Comparison of ENCODE assay signal across 14 cellular contexts in genomic region chr15:66760358-66760967, GRCh38. TPM values are rescaled to one million over a fixed set of nuclear protein-coding genes. Genes with fewer than 3 reads are reported as not detected.
A peak's percentile ranks its signal among the peaks of the same experiment; 100 is the strongest.
DNase-seq lines count a peak whose midpoint lies in the region; ATAC-seq, FAIRE-seq and TF ChIP-seq lines count a peak whose summit lies in the region.
"Had no signal": no experiment of that assay in that cellular context is flagged by ENCODE, and none has a peak within 500 bp of the region (broad histone marks: within the 10 kb centered on the region; RNA-seq: fewer than 3 reads in every experiment).

No MANE protein-coding gene starts in this region.

- intact Hi-C loops in HepG2 (cut with micrococcal nuclease; ENCODE audit: unreplicated experiment), result no loop called here

- H4K20me1 ChIP-seq in HepG2 (ENCODE audit: insufficient read depth, low read length), result no peaks in the 10 kb centered on the region

- 86% methylated on average over 4 of the region's 13 CpGs for WGBS in HepG2 (ENCODE audit: low lambda C conversion rate)

- in situ Hi-C loops in HepG2 (cut with HindIII; ENCODE audit: extremely low pct_ligation_motif_present, low pct_unique_long_range_greater_than_20kb), result no loop called here

- H2AFZ ChIP-seq in ACC112 (ENCODE audit: low read length, unreplicated experiment) (no peak overlapping the region), HepG2 (ENCODE audit: low read length) (no peak overlapping the region)

- DNase-seq in adipocyte (ENCODE audit: low read depth) (no peak), HepG2 (ENCODE audit: low spot score) (no peak), substantia nigra (lab: John Stamatoyannopoulos, UW) (no peak), T-helper 9 cell (no peak)
- DNase-seq: activated CD4-positive, alpha-beta T cell treated with anti-CD3 and anti-CD28 coated beads for 36 hours; activated naive CD8-positive, alpha-beta T cell treated with anti-CD3 and anti-CD28 coated beads, Interleukin-2, amount 10 ng/mL, durations not matched to agents 7 days and 5 days; DMS79 treated with DMSO at 0.1 percent for 48 hours; NCI-H146; PC-3 had no signal

- H3K4me3 ChIP-seq in ACC112 (ENCODE audit: low read depth, low read length), result no peak overlapping the region
- H3K4me3 ChIP-seq in adipocyte (ENCODE audit: low read length), result no peak overlapping the region
- no peak overlapping the region for H3K4me3 ChIP-seq in HepG2 (replicated peaks in 1 of 3; ENCODE audit: insufficient read depth in 1 of 3, low read depth in 2 of 3, low read length in 3 of 3)
- no peak overlapping the region for H3K4me3 ChIP-seq in skin epidermis

- no peak for FAIRE-seq in HepG2 (lab: Jason Lieb, UNC)

- TF ChIP-seq POLR2A in HepG2 (IDR thresholded peaks at IDR 0.05; ENCODE audit: insufficient read depth in 1 of 2, low read depth in 2 of 2, low read length in 2 of 2), result no peak

- ATAC-seq in HepG2 (no peak), HG03442 (IDR thresholded peaks at IDR 0.05; ENCODE audit: unreplicated experiment) (no peak), GM19023 (IDR thresholded peaks at IDR 0.05; ENCODE audit: unreplicated experiment) (no peak)
- ATAC-seq: activated CD4-positive, alpha-beta T cell treated with anti-CD3 and anti-CD28 coated beads for 36 hours; PC-3 had no signal

- CTCF ChIA-PET in HepG2 (lab: Yijun Ruan, JAX; ENCODE audit: low intra/inter-chr PET ratio, low total read pairs), result no interaction called here

- BruUV-seq in HepG2 (replicated peaks; lab: Mats Ljungman, UMichigan), result no TSS peak

- H3K36me3 ChIP-seq in ACC112 (ENCODE audit: insufficient read depth, low read length) (peaks cover 2% of the 10 kb centered on the region), adipocyte (ENCODE audit: control insufficient read depth, insufficient read depth, low read length, severe bottlenecking) (peaks cover 20% of the 10 kb centered on the region), HepG2 (replicated peaks in 1 of 2; ENCODE audit: control insufficient read depth in 1 of 2, insufficient read depth in 2 of 2, low read length in 2 of 2) (no peaks in the 10 kb centered on the region)

- peaks cover 38% of the 10 kb centered on the region for H3K4me1 ChIP-seq in ACC112 (ENCODE audit: control insufficient read depth, insufficient read depth, low read length, unreplicated experiment)
- H3K4me1 ChIP-seq in adipocyte (ENCODE audit: control insufficient read depth, insufficient read depth, low read length), result peaks cover 81% of the 10 kb centered on the region
- H3K4me1 ChIP-seq in HepG2 (ENCODE audit: insufficient read depth, low read length), result peaks cover 48% of the 10 kb centered on the region

- TF ChIP-seq EP300 in HepG2 (IDR thresholded peaks at IDR 0.05; ENCODE audit: low read depth in 2 of 2, low read length in 2 of 2) (no peak), HepG2 (CRISPR knock-in tag; IDR thresholded peaks at IDR 0.05; ENCODE audit: borderline replicate concordance) (no peak)

- H3K4me2 ChIP-seq in HepG2 (ENCODE audit: low read depth, low read length), result no peak overlapping the region
- H3K4me2 ChIP-seq: KMS-11 had no signal

- TF ChIP-seq RAD21 in HepG2 (CRISPR knock-in tag; IDR thresholded peaks at IDR 0.05), result no peak

- TF ChIP-seq CTCF in HepG2 (CRISPR knock-in tag; IDR thresholded peaks at IDR 0.05), result no peak

- POLR2A ChIA-PET in HepG2 (lab: Yijun Ruan, JAX), result interaction anchor here (1.6 kb wide), 1 partner anchor 11 kb away, joined by 4 read pairs; no protein-coding TSS in a partner anchor

- H3K9ac ChIP-seq in adipocyte (ENCODE audit: low read length) (peak overlapping the region; percentile 81), HepG2 (ENCODE audit: insufficient read depth, low read depth, low read length) (no peak overlapping the region)
- H3K9ac ChIP-seq: KMS-11 had no signal

- peaks cover 1% of the 10 kb centered on the region for H3K9me3 ChIP-seq in adipocyte (ENCODE audit: control insufficient read depth, low read length)
- peaks cover under 1% of the 10 kb centered on the region; the same call in 1 of the 2 replicates for H3K9me3 ChIP-seq in HepG2 (ENCODE audit: low read length)

- H3K27me3 ChIP-seq in ACC112 (ENCODE audit: insufficient read depth, low read length), result no peaks in the 10 kb centered on the region
- no peaks in the 10 kb centered on the region for H3K27me3 ChIP-seq in adipocyte (replicated peaks; ENCODE audit: control insufficient read depth, insufficient read depth, low read length)
- H3K27me3 ChIP-seq in HepG2 (ENCODE audit: control insufficient read depth in 1 of 2, insufficient read depth in 2 of 2, low read length in 2 of 2), result no peaks in the 10 kb centered on the region

- H3K27ac ChIP-seq in ACC112 (ENCODE audit: low read depth, low read length) (peak overlapping the region; percentile 52), HepG2 (ENCODE audit: extremely low read length, insufficient read depth, low read length) (no peak overlapping the region), skin epidermis (peak overlapping the region in 11 of 21 experiments; percentile 10 to 78 (median 41)), substantia nigra (ENCODE audit: low read depth, low read length, poor library complexity, severe bottlenecking) (no peak overlapping the region)
- H3K27ac ChIP-seq: KMS-11 had no signal

- H3K79me2 ChIP-seq in ACC112 (ENCODE audit: control insufficient read depth, insufficient read depth, low read length, unreplicated experiment) (peaks cover 16% of the 10 kb centered on the region), HepG2 (ENCODE audit: insufficient read depth, low read length) (no peaks in the 10 kb centered on the region)

TF ChIP-seq in HepG2, 621 proteins besides CTCF, POLR2A, EP300 and RAD21:
- peak; percentile 89 for TF ChIP-seq ZNF768 (CRISPR knock-in tag; IDR thresholded peaks at IDR 0.05)
- TF ChIP-seq ZBED4 (CRISPR knock-in tag; IDR thresholded peaks at IDR 0.05; ENCODE audit: borderline replicate concordance), result no peak

RNA-seq across cellular contexts. Expression of gene SMAD6, which starts 58.4 kb away (rescaled TPM):
- 2.6 and 4.4 TPM in 2 replicates for total RNA-seq in HepG2 (2016; rRNA removed; fragmentation: Illumina TruSeq; extraction: Trizol)
- 0.79 and 0.91 TPM in 2 replicates for total RNA-seq in HepG2 (2016; cell fraction: cytosol; rRNA removed; fragmentation: Illumina TruSeq; extraction: Trizol; ENCODE audit: low read depth)
- total RNA-seq in HepG2 (2016; cell fraction: insoluble cytoplasmic fraction; rRNA removed; fragmentation: Illumina TruSeq; extraction: Trizol), result 2.3 and 4.5 TPM in 2 replicates
- 2.0 and 2.2 TPM in 2 replicates for total RNA-seq in HepG2 (2016; cell fraction: membrane; rRNA removed; fragmentation: Illumina TruSeq; extraction: Trizol)
- 7.0 and 9.1 TPM in 2 replicates for total RNA-seq in HepG2 (2016; cell fraction: nucleus; rRNA removed; fragmentation: Illumina TruSeq; extraction: Trizol)
- 3.1 and 3.3 TPM in 2 replicates for polyA plus RNA-seq in HepG2 (2011; rRNA removed)
- polyA plus RNA-seq in HepG2 (2011; cell fraction: cytosol; rRNA removed), result 1.3 and 2.9 TPM in 2 replicates
- polyA plus RNA-seq in HepG2 (2011; cell fraction: nucleus; rRNA removed), result 6.7 and 14.1 TPM in 2 replicates
- polyA plus RNA-seq in HepG2 (2012), result 3.3 and 3.9 TPM in 2 replicates
- 1.1 and 2.0 TPM in 2 replicates for polyA plus RNA-seq in HepG2 (2016; cell fraction: cytosol; fragmentation: Illumina TruSeq; extraction: Trizol; ENCODE audit: low read depth)
- polyA plus RNA-seq in HepG2 (2016; cell fraction: insoluble cytoplasmic fraction; fragmentation: Illumina TruSeq; extraction: Trizol; ENCODE audit: low read depth), result 2.3 and 2.9 TPM in 2 replicates
- 1.5 and 2.1 TPM in 2 replicates for polyA plus RNA-seq in HepG2 (2016; cell fraction: membrane; fragmentation: Illumina TruSeq; extraction: Trizol; ENCODE audit: low read depth)
- 7.1 and 8.1 TPM in 2 replicates for polyA plus RNA-seq in HepG2 (2016; cell fraction: nucleus; fragmentation: Illumina TruSeq; extraction: Trizol; ENCODE audit: insufficient read depth, low read depth)
- polyA minus RNA-seq in HepG2 (2011; rRNA and poly(A)+ RNA removed; ENCODE audit: low replicate concordance), result 19.3 and 109 TPM in 2 replicates
- 5.3 and 5.6 TPM in 2 replicates for polyA minus RNA-seq in HepG2 (2011; cell fraction: cytosol; rRNA and poly(A)+ RNA removed)
- 11.7 and 25.1 TPM in 2 replicates for polyA minus RNA-seq in HepG2 (2011; cell fraction: nucleus; rRNA and poly(A)+ RNA removed)

Comparison
In these comparisons a context has a peak if more than half of its experiments do, and no peak if none do; other contexts are left out.
1. H3K27ac ChIP-seq: peak in ACC112 (single experiment) and skin epidermis (11 of 21); none in HepG2 (single experiment) and substantia nigra (single experiment).